ENCODE assay signal across 1 cellular context in genomic region chr17:58660621-58661020, GRCh38.
A peak's percentile ranks its signal among the peaks of the same experiment; 100 is the strongest.
TF ChIP-seq lines count a peak whose summit lies in the region.

No MANE protein-coding gene starts in this region.

TF ChIP-seq in K562, 482 proteins besides CTCF, POLR2A, EP300 and RAD21:
- peak; percentile 39 for TF ChIP-seq EWSR1 (IDR thresholded peaks at IDR 0.05; ENCODE audit: borderline replicate concordance, low read depth, partially characterized antibody)
- TF ChIP-seq SRF (CRISPR knock-in tag; IDR thresholded peaks at IDR 0.05): no peak
- peak in 1 of 3 experiments; percentile 51; a peak in 2 of 6 replicates for TF ChIP-seq ZBTB11 (CRISPR knock-in tag; IDR thresholded peaks at IDR 0.05)
- TF ChIP-seq MTF1 (CRISPR knock-in tag; IDR thresholded peaks at IDR 0.05; ENCODE audit: borderline replicate concordance): no peak
TF ChIP-seq in K562: peak in this region for 2.
